In the genomic region with DNA sequence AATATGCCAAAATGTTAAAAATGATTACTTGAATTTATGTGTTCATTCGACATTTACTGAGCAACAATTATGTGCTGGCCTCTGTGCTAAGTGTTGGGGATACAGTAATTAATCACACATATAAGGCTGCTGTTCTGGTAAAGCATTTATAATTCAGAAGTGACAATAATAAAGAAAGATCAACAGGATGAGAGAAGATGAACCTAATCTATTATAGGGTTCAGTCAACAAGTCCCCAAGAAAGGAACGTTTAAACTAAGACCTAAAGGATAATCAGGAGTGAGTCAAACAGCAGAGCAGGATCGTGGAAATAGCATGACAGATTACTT, we compare ENCODE assay signal across 1 cellular context.
TF ChIP-seq lines count a peak whose summit lies in the region.

No MANE protein-coding gene starts in this region.

TF ChIP-seq in HEK293, 187 proteins besides CTCF, POLR2A, EP300 and RAD21:
- TF ChIP-seq, protein P1, sequence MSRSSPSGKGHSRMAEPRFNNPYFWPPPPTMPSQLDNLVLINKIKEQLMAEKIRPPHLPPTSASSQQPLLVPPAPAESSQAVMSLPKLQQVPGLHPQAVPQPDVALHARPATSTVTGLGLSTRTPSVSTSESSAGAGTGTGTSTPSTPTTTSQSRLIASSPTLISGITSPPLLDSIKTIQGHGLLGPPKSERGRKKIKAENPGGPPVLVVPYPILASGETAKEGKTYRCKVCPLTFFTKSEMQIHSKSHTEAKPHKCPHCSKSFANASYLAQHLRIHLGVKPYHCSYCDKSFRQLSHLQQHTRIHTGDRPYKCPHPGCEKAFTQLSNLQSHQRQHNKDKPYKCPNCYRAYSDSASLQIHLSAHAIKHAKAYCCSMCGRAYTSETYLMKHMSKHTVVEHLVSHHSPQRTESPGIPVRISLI (tag by site-specific recombination; IDR thresholded peaks at IDR 0.05) = no peak
- TF ChIP-seq YY2 (tag by site-specific recombination; IDR thresholded peaks at IDR 0.05) (no peak), SALL2 (tag by site-specific recombination; IDR thresholded peaks at IDR 0.05; ENCODE audit: borderline replicate concordance) (no peak), ZNF114 (tag by site-specific recombination; IDR thresholded peaks at IDR 0.05) (no peak), ZBTB17 (tag by site-specific recombination; IDR thresholded peaks at IDR 0.05) (0 out of 2 replicates have a peak, but pooled peaks have one; percentile 7), ZNF175 (tag by site-specific recombination; IDR thresholded peaks at IDR 0.05) (no peak)
